1 cellular context compared by ENCODE assay signal in the genomic region with DNA sequence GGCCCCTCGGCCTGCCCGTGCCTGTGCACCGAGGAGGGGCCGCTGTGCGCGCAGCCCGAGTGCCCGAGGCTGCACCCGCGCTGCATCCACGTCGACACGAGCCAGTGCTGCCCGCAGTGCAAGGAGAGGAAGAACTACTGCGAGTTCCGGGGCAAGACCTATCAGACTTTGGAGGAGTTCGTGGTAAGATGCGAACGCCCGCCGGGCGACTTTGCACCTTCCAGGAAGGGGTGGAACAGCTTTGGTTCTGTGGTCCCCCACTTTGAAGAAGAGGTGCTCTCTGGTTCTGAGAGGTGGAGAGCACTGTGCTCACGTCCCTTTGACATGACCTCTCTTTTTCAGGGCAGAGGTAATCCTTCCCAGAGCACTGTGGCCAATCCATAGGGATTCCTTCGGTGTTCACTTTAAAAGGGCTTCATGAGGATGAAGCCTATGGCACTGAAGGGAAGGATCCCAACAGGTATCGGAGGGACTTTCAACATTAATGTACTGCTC.
TF ChIP-seq lines count a peak whose summit lies in the region.

No MANE protein-coding gene starts in this region.

TF ChIP-seq in SK-N-SH, 30 proteins besides CTCF, POLR2A, EP300 and RAD21 (continued from another document):
- TF ChIP-seq RCOR1 (IDR thresholded peaks at IDR 0.05; ENCODE audit: low read length), result no peak
- TF ChIP-seq FOSL2 (IDR thresholded peaks at IDR 0.05; ENCODE audit: borderline replicate concordance, low read depth), result no peak
- TF ChIP-seq FOXM1 (IDR thresholded peaks at IDR 0.05; ENCODE audit: low read depth), result no peak
- no peak for TF ChIP-seq MXI1 (IDR thresholded peaks at IDR 0.05; ENCODE audit: low read depth, low read length)
- TF ChIP-seq, protein P1, sequence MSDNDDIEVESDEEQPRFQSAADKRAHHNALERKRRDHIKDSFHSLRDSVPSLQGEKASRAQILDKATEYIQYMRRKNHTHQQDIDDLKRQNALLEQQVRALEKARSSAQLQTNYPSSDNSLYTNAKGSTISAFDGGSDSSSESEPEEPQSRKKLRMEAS (IDR thresholded peaks at IDR 0.05; ENCODE audit: low read depth), result no peak
- TF ChIP-seq, protein P2, sequence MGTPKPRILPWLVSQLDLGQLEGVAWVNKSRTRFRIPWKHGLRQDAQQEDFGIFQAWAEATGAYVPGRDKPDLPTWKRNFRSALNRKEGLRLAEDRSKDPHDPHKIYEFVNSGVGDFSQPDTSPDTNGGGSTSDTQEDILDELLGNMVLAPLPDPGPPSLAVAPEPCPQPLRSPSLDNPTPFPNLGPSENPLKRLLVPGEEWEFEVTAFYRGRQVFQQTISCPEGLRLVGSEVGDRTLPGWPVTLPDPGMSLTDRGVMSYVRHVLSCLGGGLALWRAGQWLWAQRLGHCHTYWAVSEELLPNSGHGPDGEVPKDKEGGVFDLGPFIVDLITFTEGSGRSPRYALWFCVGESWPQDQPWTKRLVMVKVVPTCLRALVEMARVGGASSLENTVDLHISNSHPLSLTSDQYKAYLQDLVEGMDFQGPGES (IDR thresholded peaks at IDR 0.05; ENCODE audit: low read depth, low read length), result no peak
- TF ChIP-seq POLR2AphosphoS5 (IDR thresholded peaks at IDR 0.05; ENCODE audit: low read depth, low read length), result no peak
- TF ChIP-seq, protein P3, sequence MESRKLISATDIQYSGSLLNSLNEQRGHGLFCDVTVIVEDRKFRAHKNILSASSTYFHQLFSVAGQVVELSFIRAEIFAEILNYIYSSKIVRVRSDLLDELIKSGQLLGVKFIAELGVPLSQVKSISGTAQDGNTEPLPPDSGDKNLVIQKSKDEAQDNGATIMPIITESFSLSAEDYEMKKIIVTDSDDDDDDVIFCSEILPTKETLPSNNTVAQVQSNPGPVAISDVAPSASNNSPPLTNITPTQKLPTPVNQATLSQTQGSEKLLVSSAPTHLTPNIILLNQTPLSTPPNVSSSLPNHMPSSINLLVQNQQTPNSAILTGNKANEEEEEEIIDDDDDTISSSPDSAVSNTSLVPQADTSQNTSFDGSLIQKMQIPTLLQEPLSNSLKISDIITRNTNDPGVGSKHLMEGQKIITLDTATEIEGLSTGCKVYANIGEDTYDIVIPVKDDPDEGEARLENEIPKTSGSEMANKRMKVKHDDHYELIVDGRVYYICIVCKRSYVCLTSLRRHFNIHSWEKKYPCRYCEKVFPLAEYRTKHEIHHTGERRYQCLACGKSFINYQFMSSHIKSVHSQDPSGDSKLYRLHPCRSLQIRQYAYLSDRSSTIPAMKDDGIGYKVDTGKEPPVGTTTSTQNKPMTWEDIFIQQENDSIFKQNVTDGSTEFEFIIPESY (IDR thresholded peaks at IDR 0.05; ENCODE audit: borderline replicate concordance, low read depth), result no peak
- TF ChIP-seq, protein P4, sequence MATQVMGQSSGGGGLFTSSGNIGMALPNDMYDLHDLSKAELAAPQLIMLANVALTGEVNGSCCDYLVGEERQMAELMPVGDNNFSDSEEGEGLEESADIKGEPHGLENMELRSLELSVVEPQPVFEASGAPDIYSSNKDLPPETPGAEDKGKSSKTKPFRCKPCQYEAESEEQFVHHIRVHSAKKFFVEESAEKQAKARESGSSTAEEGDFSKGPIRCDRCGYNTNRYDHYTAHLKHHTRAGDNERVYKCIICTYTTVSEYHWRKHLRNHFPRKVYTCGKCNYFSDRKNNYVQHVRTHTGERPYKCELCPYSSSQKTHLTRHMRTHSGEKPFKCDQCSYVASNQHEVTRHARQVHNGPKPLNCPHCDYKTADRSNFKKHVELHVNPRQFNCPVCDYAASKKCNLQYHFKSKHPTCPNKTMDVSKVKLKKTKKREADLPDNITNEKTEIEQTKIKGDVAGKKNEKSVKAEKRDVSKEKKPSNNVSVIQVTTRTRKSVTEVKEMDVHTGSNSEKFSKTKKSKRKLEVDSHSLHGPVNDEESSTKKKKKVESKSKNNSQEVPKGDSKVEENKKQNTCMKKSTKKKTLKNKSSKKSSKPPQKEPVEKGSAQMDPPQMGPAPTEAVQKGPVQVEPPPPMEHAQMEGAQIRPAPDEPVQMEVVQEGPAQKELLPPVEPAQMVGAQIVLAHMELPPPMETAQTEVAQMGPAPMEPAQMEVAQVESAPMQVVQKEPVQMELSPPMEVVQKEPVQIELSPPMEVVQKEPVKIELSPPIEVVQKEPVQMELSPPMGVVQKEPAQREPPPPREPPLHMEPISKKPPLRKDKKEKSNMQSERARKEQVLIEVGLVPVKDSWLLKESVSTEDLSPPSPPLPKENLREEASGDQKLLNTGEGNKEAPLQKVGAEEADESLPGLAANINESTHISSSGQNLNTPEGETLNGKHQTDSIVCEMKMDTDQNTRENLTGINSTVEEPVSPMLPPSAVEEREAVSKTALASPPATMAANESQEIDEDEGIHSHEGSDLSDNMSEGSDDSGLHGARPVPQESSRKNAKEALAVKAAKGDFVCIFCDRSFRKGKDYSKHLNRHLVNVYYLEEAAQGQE (IDR thresholded peaks at IDR 0.05; ENCODE audit: low read depth, low read length), result no peak
- TF ChIP-seq GATA2 (CRISPR knock-in tag; IDR thresholded peaks at IDR 0.05), result no peak
